11 cellular contexts compared by ENCODE assay signal in the genomic region with DNA sequence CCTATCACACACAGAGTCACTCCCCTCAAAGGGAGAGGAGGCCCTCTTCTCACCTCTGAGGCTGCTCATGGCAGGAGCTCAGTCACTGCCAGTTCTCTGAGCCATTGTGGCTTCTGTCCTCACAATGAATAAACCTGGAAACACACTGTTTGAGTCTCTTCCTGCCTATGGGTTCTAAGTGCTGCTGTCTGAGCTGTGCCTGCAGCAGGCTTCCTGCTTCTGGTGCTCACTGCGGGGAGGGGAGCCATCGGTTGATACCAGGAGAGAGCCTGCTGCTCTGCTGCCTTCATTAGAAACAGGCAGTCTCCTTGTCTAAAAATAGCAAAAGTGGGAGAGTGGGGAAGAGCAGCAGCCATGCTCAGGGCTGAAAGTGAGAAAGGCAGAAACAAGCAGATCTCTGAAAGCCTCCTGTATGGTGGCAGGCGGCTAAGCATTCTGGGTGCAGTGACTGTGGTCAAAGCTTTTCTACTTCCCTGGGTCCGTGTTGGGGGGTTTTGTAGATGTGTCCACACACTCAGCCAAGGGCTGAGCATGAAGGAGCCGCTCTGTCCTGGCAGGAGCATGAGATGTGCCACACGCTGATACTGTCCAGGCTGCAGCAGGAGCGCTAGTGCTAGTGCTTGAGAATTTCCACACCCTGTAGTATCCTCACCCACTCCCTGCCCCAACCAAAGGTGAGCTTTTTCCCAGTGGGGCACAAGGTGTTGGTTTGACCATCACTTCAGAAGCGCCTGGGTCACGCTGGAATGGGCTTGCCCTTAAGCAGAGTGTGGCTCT. TPM values are rescaled to one million over a fixed set of nuclear protein-coding genes. Genes with fewer than 3 reads are reported as not detected.
DNase-seq lines count a peak whose midpoint lies in the region; ATAC-seq, FAIRE-seq and TF ChIP-seq lines count a peak whose summit lies in the region.
"Had no signal": no experiment of that assay in that cellular context is flagged by ENCODE, and none has a peak within 500 bp of the region (broad histone marks: within the 10 kb centered on the region; RNA-seq: fewer than 3 reads in every experiment).

No MANE protein-coding gene starts in this region.

- H3K9me3 ChIP-seq in iPS-20b (ENCODE audit: insufficient read depth, low read depth, low read length) = peaks cover 13% of the 10 kb centered on the region
- no peaks in the 10 kb centered on the region for H3K9me3 ChIP-seq in transverse colon

- TF ChIP-seq CTCF in transverse colon (IDR thresholded peaks at IDR 0.05) = no peak

- no peak for TF ChIP-seq EP300 in transverse colon (IDR thresholded peaks at IDR 0.05; ENCODE audit: low read depth)

- ATAC-seq in activated T-cell treated with anti-CD3 and anti-CD28 coated beads, Interleukin-2, amount 50 U/mL, for 72 hours (replicated peaks in 1 of 2) = peak; percentile 86 to 87
- ATAC-seq in HG02852 (IDR thresholded peaks at IDR 0.05; ENCODE audit: unreplicated experiment) = no peak

- DNase-seq in activated T-cell treated with anti-CD3 and anti-CD28 coated beads for 48 hours (ENCODE audit: low read depth) (peak; percentile 25), transverse colon (peak; percentile 26), NCI-H2107 treated with DMSO at 0.1 percent for 48 hours (lab: John Stamatoyannopoulos, UW; ENCODE audit: unreplicated experiment) (no peak), HTR-8/SVneo (ENCODE audit: insufficient read length, low spot score) (no peak)
- DNase-seq in activated T-cell treated with anti-CD3 and anti-CD28 coated beads, Interleukin-2, amount 50 U/mL, for 1 hour = no peak
- peak; percentile 54 to 59 for DNase-seq in activated T-cell treated with anti-CD3 and anti-CD28 coated beads, Interleukin-2, amount 50 U/mL, for 72 hours
- DNase-seq: PC-9 had no signal

- WGBS in transverse colon (ENCODE audit: low coverage in 1 of 2), 2 donors = 68% methylated on average over 9 of the region's 9 CpGs; no CpG with 5 or more reads in 1 of the 2 donors

- H3K4me1 ChIP-seq in iPS-20b (ENCODE audit: insufficient read depth, low read length) (peaks cover 10% of the 10 kb centered on the region; the same call in 1 of the 2 replicates), transverse colon (peaks cover 31 to 66% (median 49%) of the 10 kb centered on the region in 4 donors)

- in situ Hi-C loops in transverse colon (cut with MboI; ENCODE audit: low pct_ligation_motif_present in 1 of 4, low pct_unique_long_range_greater_than_20kb in 1 of 4, low sequenced_read_pairs in 3 of 4) = loop anchor here in 2 of 4 donors (25.0 kb wide), 2 partner anchors 192 to 267 kb away; a partner anchor contains a TSS

- H3K4me3 ChIP-seq in iPS-20b (ENCODE audit: low read length) (no peak overlapping the region), transverse colon (no peak overlapping the region)
- H3K4me3 ChIP-seq: PC-9 had no signal

- FAIRE-seq in HTR-8/SVneo (lab: Jason Lieb, UNC) = no peak

- intact Hi-C loops in transverse colon (cut with DNase I; ENCODE audit: low total_unique reads) = no loop called here

- no peaks in the 10 kb centered on the region for H3K27me3 Mint-ChIP-seq in activated T-cell treated with anti-CD3 and anti-CD28 coated beads, Interleukin-2, amount 50 U/mL, for 72 hours (ENCODE audit: low read depth)
- H3K27me3 Mint-ChIP-seq: B cell had no signal

- H3K27ac Mint-ChIP-seq in activated T-cell treated with anti-CD3 and anti-CD28 coated beads, Interleukin-2, amount 50 U/mL, for 72 hours = peak overlapping the region; percentile 2
- H3K27ac Mint-ChIP-seq: B cell had no signal

- H3K9me3 Mint-ChIP-seq in activated T-cell treated with anti-CD3 and anti-CD28 coated beads, Interleukin-2, amount 50 U/mL, for 72 hours = peaks cover 0 to 2% of the 10 kb centered on the region in 2 donors

- no peaks in the 10 kb centered on the region for H3K27me3 ChIP-seq in iPS-20b (ENCODE audit: insufficient read depth, low read length)
- H3K27me3 ChIP-seq in transverse colon = no peaks in the 10 kb centered on the region

- 0 out of 2 replicates have a peak overlapping the region, but pooled peaks have one; percentile 11 for H3K9ac ChIP-seq in iPS-20b (ENCODE audit: low read depth, low read length)

- H3K36me3 ChIP-seq in iPS-20b (ENCODE audit: insufficient read depth, low read depth, low read length) (no peaks in the 10 kb centered on the region), transverse colon (no peaks in the 10 kb centered on the region)

- peaks cover 3 to 11% of the 10 kb centered on the region in 2 donors for H3K36me3 Mint-ChIP-seq in activated T-cell treated with anti-CD3 and anti-CD28 coated beads, Interleukin-2, amount 50 U/mL, for 72 hours (ENCODE audit: insufficient read depth in 2 of 2)

- H3K4me3 Mint-ChIP-seq in activated T-cell treated with anti-CD3 and anti-CD28 coated beads, Interleukin-2, amount 50 U/mL, for 72 hours = peak overlapping the region; percentile 33 to 69
- H3K4me3 Mint-ChIP-seq: B cell had no signal

- H3K27ac ChIP-seq in iPS-20b (ENCODE audit: low read length) (no peak overlapping the region), transverse colon (peak overlapping the region; percentile 59 to 74 (median 70))
- H3K27ac ChIP-seq: PC-9 had no signal

- H3K4me1 Mint-ChIP-seq in activated T-cell treated with anti-CD3 and anti-CD28 coated beads, Interleukin-2, amount 50 U/mL, for 72 hours (ENCODE audit: low read depth) = peaks cover 64% of the 10 kb centered on the region

- TF ChIP-seq POLR2A in transverse colon (IDR thresholded peaks at IDR 0.05) = no peak

RNA-seq across cellular contexts. Expression of a gene that starts 34.2 kb away (rescaled TPM):
- not detected for total RNA-seq in activated T-cell treated with anti-CD3 and anti-CD28 coated beads, Interleukin-2, amount 50 U/mL, for 72 hours
- not detected for total RNA-seq in transverse colon
- total RNA-seq: B cell, fibroblast of lung, PC-9 had no signal

RNA-seq across cellular contexts. Expression of a gene that starts 55.8 kb away (rescaled TPM):
- 10 to 100 TPM; 14.6 to 18.6 TPM for total RNA-seq in activated T-cell treated with anti-CD3 and anti-CD28 coated beads, Interleukin-2, amount 50 U/mL, for 72 hours
- total RNA-seq in transverse colon = 1 to 10 TPM; 2.0 to 5.5 (median 3.5) TPM

Comparison
In these comparisons a context has a peak if more than half of its experiments do, and no peak if none do; other contexts are left out.
1. DNase-seq: peak in activated T-cell treated with anti-CD3 and anti-CD28 coated beads for 48 hours (single experiment), activated T-cell treated with anti-CD3 and anti-CD28 coated beads, Interleukin-2, amount 50 U/mL, for 72 hours (2 of 2) and transverse colon (single experiment); none in activated T-cell treated with anti-CD3 and anti-CD28 coated beads, Interleukin-2, amount 50 U/mL, for 1 hour (single experiment), NCI-H2107 treated with DMSO at 0.1 percent for 48 hours (single experiment) and HTR-8/SVneo (single experiment).